15 cellular contexts compared by ENCODE assay signal in the genomic region with DNA sequence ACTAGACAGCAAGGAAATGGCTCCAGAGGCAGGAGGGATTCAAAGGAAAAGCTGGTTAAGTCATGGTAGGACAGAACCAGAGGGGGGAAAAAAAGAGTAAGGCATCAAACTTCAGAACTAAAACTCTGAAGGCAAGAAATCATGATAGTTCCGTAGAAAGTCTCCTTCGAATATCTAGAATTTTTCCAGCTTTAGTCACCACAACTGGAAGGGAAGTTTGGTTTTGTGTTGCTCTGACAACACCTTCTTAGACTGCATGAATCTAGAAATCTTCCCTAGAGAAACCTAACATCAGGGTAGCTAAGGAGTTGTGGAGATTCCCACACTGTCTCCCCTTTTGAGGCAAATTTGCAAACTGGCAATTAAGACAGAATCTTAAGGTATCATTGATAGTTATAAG. TPM values are rescaled to one million over a fixed set of nuclear protein-coding genes. Genes with fewer than 3 reads are reported as not detected.
DNase-seq lines count a peak whose midpoint lies in the region; FAIRE-seq and TF ChIP-seq lines count a peak whose summit lies in the region.
"Had no signal": no experiment of that assay in that cellular context is flagged by ENCODE, and none has a peak within 500 bp of the region (broad histone marks: within the 10 kb centered on the region; RNA-seq: fewer than 3 reads in every experiment).

No MANE protein-coding gene starts in this region.

- peaks cover 16% of the 10 kb centered on the region for H3K79me2 ChIP-seq in keratinocyte (ENCODE audit: control insufficient read depth, insufficient read depth, low read length)

- H3K4me1 ChIP-seq in keratinocyte (ENCODE audit: control insufficient read depth, extremely low read depth, insufficient read depth, low read length) = peaks cover 13% of the 10 kb centered on the region

- no peaks in the 10 kb centered on the region for H4K20me1 ChIP-seq in keratinocyte (ENCODE audit: control insufficient read depth, extremely low read depth, insufficient read depth, low read length)

- H3K36me3 ChIP-seq in keratinocyte (ENCODE audit: control insufficient read depth in 2 of 2, extremely low read depth in 1 of 2, insufficient read depth in 2 of 2, low read length in 2 of 2) = no peaks in the 10 kb centered on the region
- H3K36me3 ChIP-seq: sigmoid colon, thyroid gland had no signal

- H2AFZ ChIP-seq in keratinocyte (ENCODE audit: control insufficient read depth, low read length) = no peak overlapping the region

- H3K4me3 ChIP-seq in astrocyte of the spinal cord (ENCODE audit: low read depth, low read length) (no peak overlapping the region), keratinocyte (ENCODE audit: control insufficient read depth in 2 of 3, extremely low read depth in 1 of 3, insufficient read depth in 2 of 3, low read depth in 1 of 3, low read length in 3 of 3) (no peak overlapping the region)
- H3K4me3 ChIP-seq: sigmoid colon, thyroid gland had no signal

- H3K9me1 ChIP-seq in keratinocyte (ENCODE audit: control insufficient read depth, extremely low read depth, insufficient read depth, low read length) = no peaks in the 10 kb centered on the region

- FAIRE-seq in keratinocyte (lab: Jason Lieb, UNC) = peak; percentile 36

- dilution Hi-C loops in keratinocyte (cut with MboI; ENCODE audit: extremely low pct_ligation_motif_present, low sequenced_read_pairs) = no loop called here

- no peaks in the 10 kb centered on the region for H3K9me3 ChIP-seq in keratinocyte (ENCODE audit: control insufficient read depth, low read depth, low read length)
- H3K9me3 ChIP-seq: sigmoid colon, thyroid gland had no signal

- H3K27ac ChIP-seq in keratinocyte (ENCODE audit: control insufficient read depth, insufficient read depth, low read length) = peak overlapping the region; percentile 79
- H3K27ac ChIP-seq: sigmoid colon, thyroid gland had no signal

- H3K9ac ChIP-seq in keratinocyte (ENCODE audit: control insufficient read depth, extremely low read depth, insufficient read depth, low read length) = peak overlapping the region; percentile 1

- TF ChIP-seq CTCF in astrocyte of the spinal cord (IDR thresholded peaks at IDR 0.05; ENCODE audit: low read depth, low read length) = no peak
- no peak for TF ChIP-seq CTCF in keratinocyte (optimal IDR thresholded peaks at IDR 0.05 in 1 of 3, IDR thresholded peaks at IDR 0.05 in 1 of 3, conservative IDR thresholded peaks at IDR 0.05 in 1 of 3; ENCODE audit: extremely low read depth in 1 of 3, insufficient read depth in 2 of 3, low read length in 3 of 3)

- DNase-seq in ACHN (peak; percentile 76), HS-5 (ENCODE audit: low read depth) (peak; percentile 49), astrocyte of the spinal cord (ENCODE audit: low read depth, low spot score) (peak; percentile 85), keratinocyte (ENCODE audit: low read depth, low spot score) (no peak), epidermal melanocyte (ENCODE audit: insufficient read length, low spot score) (no peak)
- no peak for DNase-seq in activated CD4-positive, alpha-beta T cell treated with anti-CD3 and anti-CD28 coated beads for 48 hours
- no peak for DNase-seq in stimulated activated CD4-positive, alpha-beta T cell treated with anti-CD3 and anti-CD28 coated beads, Interleukin-4, amount 100 ng/mL, for 4 hours
- DNase-seq in central memory CD4-positive, alpha-beta T cell = no peak
- DNase-seq: AML-193; effector CD8-positive, alpha-beta T cell; MV-4-11; NCI-H2227 treated with DMSO at 0.1 percent for 48 hours; RPMI8226; sigmoid colon; thyroid gland had no signal

- in situ Hi-C loops in ACHN (cut with HindIII; ENCODE audit: low pct_ligation_motif_present, low pct_unique_long_range_greater_than_20kb, low sequenced_read_pairs) = no loop called here
- in situ Hi-C loops in astrocyte of the spinal cord (cut with HindIII; ENCODE audit: low sequenced_read_pairs) = no loop called here

- H3K4me2 ChIP-seq in keratinocyte (ENCODE audit: control insufficient read depth, extremely low read depth, insufficient read depth, low read depth, low read length) = peak overlapping the region; percentile 18

- no peaks in the 10 kb centered on the region for H3K27me3 ChIP-seq in keratinocyte (ENCODE audit: control insufficient read depth, extremely low read depth, insufficient read depth, low read length)
- H3K27me3 ChIP-seq: sigmoid colon, thyroid gland had no signal

RNA-seq across cellular contexts. Expression of a gene that starts 33.7 kb away (rescaled TPM):
- 9.5 to 15.5 TPM (median 10.6 TPM) in 3 replicates for polyA plus RNA-seq in keratinocyte
- polyA plus RNA-seq in keratinocyte (2011; ENCODE audit: low read depth) = 12.0 TPM
- 7.5 and 15.8 TPM in 2 replicates for polyA plus RNA-seq in keratinocyte (2011; cell fraction: cytosol; rRNA removed)
- 13.5 and 15.4 TPM in 2 replicates for polyA plus RNA-seq in keratinocyte (2011; cell fraction: nucleus; rRNA removed)
- 11.0 and 13.6 TPM in 2 replicates for polyA plus RNA-seq in keratinocyte (2012; ENCODE audit: low replicate concordance)
- polyA minus RNA-seq in keratinocyte = 12.6 to 20.7 TPM (median 17.6 TPM) in 3 replicates
- polyA minus RNA-seq in keratinocyte (2011; cell fraction: cytosol; rRNA and poly(A)+ RNA removed) = 7.1 TPM
- polyA minus RNA-seq in keratinocyte (2011; cell fraction: nucleus; rRNA and poly(A)+ RNA removed) = 10.0 and 20.6 TPM in 2 replicates

Comparison
In these comparisons a context has a peak if more than half of its experiments do, and no peak if none do; other contexts are left out.
1. DNase-seq: peak in ACHN (single experiment), HS-5 (single experiment) and astrocyte of the spinal cord (single experiment); none in keratinocyte (single experiment), activated CD4-positive, alpha-beta T cell treated with anti-CD3 and anti-CD28 coated beads for 48 hours (single experiment), stimulated activated CD4-positive, alpha-beta T cell treated with anti-CD3 and anti-CD28 coated beads, Interleukin-4, amount 100 ng/mL, for 4 hours (0 of 2), central memory CD4-positive, alpha-beta T cell (single experiment) and epidermal melanocyte (single experiment).